ENCODE assay signal across 31 cellular contexts in the genomic region with DNA sequence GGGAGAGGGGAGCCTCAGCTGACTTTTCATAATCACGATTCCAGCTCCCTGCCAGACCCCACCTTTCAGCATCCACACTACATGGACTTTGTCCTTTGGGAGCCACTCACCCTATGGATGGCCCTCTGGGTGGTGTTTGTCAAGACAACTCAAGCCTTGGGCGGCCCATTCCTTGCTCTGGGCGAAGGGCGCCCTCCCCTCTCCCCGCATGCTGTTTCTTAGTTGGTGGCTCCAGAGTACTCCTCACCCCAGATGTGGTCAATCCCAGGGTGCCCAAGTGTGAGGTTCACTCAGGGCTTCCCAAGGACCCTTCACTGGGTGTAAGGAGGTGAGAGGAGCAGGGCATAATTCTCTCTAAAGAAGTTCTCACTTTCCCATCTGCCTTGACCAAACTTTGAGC.
"Had no signal": no experiment of that assay in that cellular context is flagged by ENCODE, and none has a peak within 500 bp of the region (broad histone marks: within the 10 kb centered on the region; RNA-seq: fewer than 3 reads in every experiment).

No MANE protein-coding gene starts in this region.

- DNase-seq: activated B cell treated with CpG ODN at 0.5 μM for 24 hours; activated CD4-positive, alpha-beta memory T cell treated with anti-CD3 and anti-CD28 coated beads for 36 hours; activated CD4-positive, alpha-beta T cell treated with anti-CD3 and anti-CD28 coated beads for 4 hours; activated CD4-positive, alpha-beta T cell treated with anti-CD3 and anti-CD28 coated beads, Interleukin-2, amount 10 ng/mL, durations not matched to agents 24 days and 14 days; activated CD4-positive, alpha-beta T cell treated with anti-CD3 and anti-CD28 coated beads, Interleukin-2, amount 50 U/mL, for 1 hour; activated CD4-positive, alpha-beta T cell treated with anti-CD3 and anti-CD28 coated beads, Interleukin-2, amount 50 U/mL, for 4 hours; activated CD4-positive, CD25-positive, alpha-beta regulatory T cell treated with anti-CD3 and anti-CD28 coated beads, Interleukin-2, amount 50 U/mL, for 72 hours; activated CD8-positive, alpha-beta memory T cell treated with anti-CD3 and anti-CD28 coated beads, Interleukin-2, amount 50 U/mL, for 4 hours; activated CD8-positive, alpha-beta T cell treated with anti-CD3 and anti-CD28 coated beads for 36 hours; activated effector memory CD4-positive, alpha-beta T cell treated with anti-CD3 and anti-CD28 coated beads, Interleukin-2, amount 50 U/mL, for 16 hours; activated gamma-delta T cell treated with Interleukin-2 at 50 U/mL for 16 hours; activated naive CD4-positive, alpha-beta T cell; activated naive CD4-positive, alpha-beta T cell treated with anti-CD3 and anti-CD28 coated beads for 36 hours; activated naive CD4-positive, alpha-beta T cell treated with anti-CD3 and anti-CD28 coated beads, Interleukin-2, amount 50 U/mL, for 16 hours; activated naive CD8-positive, alpha-beta T cell treated with anti-CD3 and anti-CD28 coated beads for 36 hours; activated T-cell treated with anti-CD3 and anti-CD28 coated beads for 4 hours; activated T-cell treated with anti-CD3 and anti-CD28 coated beads, Interleukin-2, amount 50 U/mL, for 1 hour; activated T-cell treated with anti-CD3 and anti-CD28 coated beads, Interleukin-2, amount 50 U/mL, for 4 hours; activated T-cell treated with anti-CD3 and anti-CD28 coated beads, Interleukin-2, amount 50 U/mL, for 72 hours; adrenal gland; amniotic stem cell; caudate nucleus; cerebellar nuclear complex; T-helper 1 cell; T-helper 2 cell; T-helper 9 cell had no signal

- H3K27me3 ChIP-seq: adrenal gland, ascending aorta, cardiac muscle cell had no signal

- H3K9me3 ChIP-seq: adrenal gland, ascending aorta had no signal

- H3K36me3 ChIP-seq: adrenal gland, ascending aorta, cardiac muscle cell had no signal

- H3K4me3 ChIP-seq: adrenal gland, ascending aorta, cardiac muscle cell had no signal

- ATAC-seq: activated CD8-positive, alpha-beta T cell treated with anti-CD3 and anti-CD28 coated beads for 36 hours; activated naive CD4-positive, alpha-beta T cell treated with anti-CD3 and anti-CD28 coated beads, Interleukin-2, amount 50 U/mL, for 72 hours; activated T-cell treated with anti-CD3 and anti-CD28 coated beads, Interleukin-2, amount 50 U/mL, for 4 hours; activated T-cell treated with anti-CD3 and anti-CD28 coated beads, Interleukin-2, amount 50 U/mL, for 72 hours; activated T-helper 17 cell treated with anti-CD3 and anti-CD28 coated beads, Interleukin-2, amount 50 U/mL, for 72 hours had no signal

- H3K4me1 ChIP-seq: adrenal gland, ascending aorta had no signal

- H3K27ac ChIP-seq: adrenal gland, ascending aorta, cardiac muscle cell, VCaP had no signal
